In the genomic region with DNA sequence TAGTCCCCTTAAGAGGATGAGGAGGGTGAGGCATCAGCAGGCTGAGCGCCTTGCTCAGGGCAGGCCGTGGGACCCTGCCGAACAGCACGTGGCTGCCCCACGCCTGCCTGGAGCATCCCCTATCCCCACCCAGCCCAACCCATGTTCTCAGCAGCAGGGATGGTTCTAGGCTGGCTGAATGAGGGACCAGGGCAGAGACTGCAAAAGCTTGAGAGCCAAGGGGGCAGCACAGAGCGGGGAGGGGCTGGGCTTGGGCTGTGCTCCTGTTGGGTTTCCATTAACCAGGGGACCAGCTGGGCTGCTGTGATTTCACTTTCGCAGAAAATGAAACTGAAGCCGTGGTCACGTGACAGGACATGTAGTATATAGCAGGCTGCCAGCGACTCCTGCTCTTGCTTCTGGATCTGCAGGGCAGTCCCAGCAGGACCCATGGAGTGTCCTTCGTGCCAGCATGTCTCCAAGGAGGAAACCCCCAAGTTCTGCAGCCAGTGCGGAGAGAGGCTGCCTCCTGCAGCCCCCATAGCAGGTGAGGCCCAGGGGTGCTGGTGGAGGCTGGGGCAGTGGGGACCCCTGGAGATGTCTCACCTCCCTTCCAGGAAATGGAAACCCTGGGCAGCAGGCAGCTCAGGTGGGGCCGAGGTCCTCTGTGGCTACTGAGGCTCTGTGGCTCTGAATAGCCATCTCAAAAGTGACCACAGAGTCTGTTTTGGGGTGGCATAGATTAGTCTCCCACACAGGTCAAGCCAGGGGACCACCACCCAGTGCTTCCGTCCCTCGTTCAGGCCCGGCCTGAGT, we compare ENCODE assay signal across 1 cellular context.
A peak's percentile ranks its signal among the peaks of the same experiment; 100 is the strongest.
TF ChIP-seq lines count a peak whose summit lies in the region.

No MANE protein-coding gene starts in this region.

TF ChIP-seq in GM12878, 131 proteins besides CTCF, POLR2A, EP300 and RAD21 (continued from another document and continues in another):
- TF ChIP-seq MLLT1 (IDR thresholded peaks at IDR 0.05) (peak; percentile 82), GATAD2B (conservative IDR thresholded peaks at IDR 0.05; ENCODE audit: low read depth) (peak; percentile 55; the same call in 1 of the 2 replicates), SMARCA5 (IDR thresholded peaks at IDR 0.05) (no peak), RCOR1 (conservative IDR thresholded peaks at IDR 0.05; ENCODE audit: low read depth, low read length) (0 out of 2 replicates have a peak, but pooled peaks have one; percentile 37), ZSCAN29 (IDR thresholded peaks at IDR 0.05) (no peak), HDAC6 (IDR thresholded peaks at IDR 0.05; ENCODE audit: unreplicated experiment) (no peak), PAX5 (IDR thresholded peaks at IDR 0.05; ENCODE audit: borderline replicate concordance, low read depth, low read length) (peak; percentile 25; the same call in 1 of the 2 replicates), ZNF622 (IDR thresholded peaks at IDR 0.05) (no peak), MYB (IDR thresholded peaks at IDR 0.05; ENCODE audit: borderline replicate concordance, low read depth, low read length) (no peak), YY1 (IDR thresholded peaks at IDR 0.05; ENCODE audit: low read depth, low read length) (peak; percentile 48; the same call in 1 of the 2 replicates), ATF7 (IDR thresholded peaks at IDR 0.05; ENCODE audit: low read depth) (peak; percentile 57), EGR1 (IDR thresholded peaks at IDR 0.05; ENCODE audit: borderline replicate concordance in 1 of 2, low read depth in 2 of 2, low read length in 2 of 2) (no peak), STAT1 (conservative IDR thresholded peaks at IDR 0.05) (0 out of 2 replicates have a peak, but pooled peaks have one; percentile 30), CEBPB (IDR thresholded peaks at IDR 0.05; ENCODE audit: borderline replicate concordance in 1 of 2, low read depth in 2 of 2, low read length in 2 of 2) (no peak), HDAC2 (IDR thresholded peaks at IDR 0.05) (no peak), HCFC1 (IDR thresholded peaks at IDR 0.05; ENCODE audit: low read length) (0 out of 2 replicates have a peak, but pooled peaks have one; percentile 13), CHD2 (IDR thresholded peaks at IDR 0.05; ENCODE audit: borderline replicate concordance, low read depth, low read length) (peak; percentile 72), BRCA1 (IDR thresholded peaks at IDR 0.05; ENCODE audit: low read depth, low read length) (no peak), TARDBP (IDR thresholded peaks at IDR 0.05; ENCODE audit: borderline replicate concordance) (no peak), RBBP5 (conservative IDR thresholded peaks at IDR 0.05) (no peak), CBX3 (IDR thresholded peaks at IDR 0.05; ENCODE audit: borderline replicate concordance, low read depth) (no peak), RAD51 (IDR thresholded peaks at IDR 0.05) (peak; percentile 99), NR2C2 (IDR thresholded peaks at IDR 0.05; ENCODE audit: borderline replicate concordance, control insufficient read depth, insufficient read length, low read depth) (no peak), MTA2 (IDR thresholded peaks at IDR 0.05; ENCODE audit: low read depth) (no peak), GABPA (IDR thresholded peaks at IDR 0.05; ENCODE audit: low read depth) (no peak), ZNF687 (IDR thresholded peaks at IDR 0.05) (no peak), SMAD5 (IDR thresholded peaks at IDR 0.05; ENCODE audit: low read depth) (no peak), PRDM15 (CRISPR knock-in tag; IDR thresholded peaks at IDR 0.05) (peak; percentile 91), YBX1 (IDR thresholded peaks at IDR 0.05) (no peak), PAX8 (IDR thresholded peaks at IDR 0.05) (no peak), CREB1 (IDR thresholded peaks at IDR 0.05; ENCODE audit: low read depth) (peak; percentile 37; the same call in 1 of the 2 replicates), TBL1XR1 (IDR thresholded peaks at IDR 0.05; ENCODE audit: low read depth, low read length) (peak; percentile 90), ESRRA (IDR thresholded peaks at IDR 0.05; ENCODE audit: low read length) (no peak), TCF7 (IDR thresholded peaks at IDR 0.05; ENCODE audit: borderline replicate concordance) (no peak), NFIC (IDR thresholded peaks at IDR 0.05; ENCODE audit: low read depth, low read length) (no peak), ZBED1 (IDR thresholded peaks at IDR 0.05; ENCODE audit: borderline replicate concordance) (no peak; the same call in 1 of the 2 replicates)
- TF ChIP-seq, protein P1, sequence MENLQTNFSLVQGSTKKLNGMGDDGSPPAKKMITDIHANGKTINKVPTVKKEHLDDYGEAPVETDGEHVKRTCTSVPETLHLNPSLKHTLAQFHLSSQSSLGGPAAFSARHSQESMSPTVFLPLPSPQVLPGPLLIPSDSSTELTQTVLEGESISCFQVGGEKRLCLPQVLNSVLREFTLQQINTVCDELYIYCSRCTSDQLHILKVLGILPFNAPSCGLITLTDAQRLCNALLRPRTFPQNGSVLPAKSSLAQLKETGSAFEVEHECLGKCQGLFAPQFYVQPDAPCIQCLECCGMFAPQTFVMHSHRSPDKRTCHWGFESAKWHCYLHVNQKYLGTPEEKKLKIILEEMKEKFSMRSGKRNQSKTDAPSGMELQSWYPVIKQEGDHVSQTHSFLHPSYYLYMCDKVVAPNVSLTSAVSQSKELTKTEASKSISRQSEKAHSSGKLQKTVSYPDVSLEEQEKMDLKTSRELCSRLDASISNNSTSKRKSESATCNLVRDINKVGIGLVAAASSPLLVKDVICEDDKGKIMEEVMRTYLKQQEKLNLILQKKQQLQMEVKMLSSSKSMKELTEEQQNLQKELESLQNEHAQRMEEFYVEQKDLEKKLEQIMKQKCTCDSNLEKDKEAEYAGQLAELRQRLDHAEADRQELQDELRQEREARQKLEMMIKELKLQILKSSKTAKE (IDR thresholded peaks at IDR 0.05; ENCODE audit: low read depth, poor library complexity, severe bottlenecking), result no peak
- TF ChIP-seq, protein P2, sequence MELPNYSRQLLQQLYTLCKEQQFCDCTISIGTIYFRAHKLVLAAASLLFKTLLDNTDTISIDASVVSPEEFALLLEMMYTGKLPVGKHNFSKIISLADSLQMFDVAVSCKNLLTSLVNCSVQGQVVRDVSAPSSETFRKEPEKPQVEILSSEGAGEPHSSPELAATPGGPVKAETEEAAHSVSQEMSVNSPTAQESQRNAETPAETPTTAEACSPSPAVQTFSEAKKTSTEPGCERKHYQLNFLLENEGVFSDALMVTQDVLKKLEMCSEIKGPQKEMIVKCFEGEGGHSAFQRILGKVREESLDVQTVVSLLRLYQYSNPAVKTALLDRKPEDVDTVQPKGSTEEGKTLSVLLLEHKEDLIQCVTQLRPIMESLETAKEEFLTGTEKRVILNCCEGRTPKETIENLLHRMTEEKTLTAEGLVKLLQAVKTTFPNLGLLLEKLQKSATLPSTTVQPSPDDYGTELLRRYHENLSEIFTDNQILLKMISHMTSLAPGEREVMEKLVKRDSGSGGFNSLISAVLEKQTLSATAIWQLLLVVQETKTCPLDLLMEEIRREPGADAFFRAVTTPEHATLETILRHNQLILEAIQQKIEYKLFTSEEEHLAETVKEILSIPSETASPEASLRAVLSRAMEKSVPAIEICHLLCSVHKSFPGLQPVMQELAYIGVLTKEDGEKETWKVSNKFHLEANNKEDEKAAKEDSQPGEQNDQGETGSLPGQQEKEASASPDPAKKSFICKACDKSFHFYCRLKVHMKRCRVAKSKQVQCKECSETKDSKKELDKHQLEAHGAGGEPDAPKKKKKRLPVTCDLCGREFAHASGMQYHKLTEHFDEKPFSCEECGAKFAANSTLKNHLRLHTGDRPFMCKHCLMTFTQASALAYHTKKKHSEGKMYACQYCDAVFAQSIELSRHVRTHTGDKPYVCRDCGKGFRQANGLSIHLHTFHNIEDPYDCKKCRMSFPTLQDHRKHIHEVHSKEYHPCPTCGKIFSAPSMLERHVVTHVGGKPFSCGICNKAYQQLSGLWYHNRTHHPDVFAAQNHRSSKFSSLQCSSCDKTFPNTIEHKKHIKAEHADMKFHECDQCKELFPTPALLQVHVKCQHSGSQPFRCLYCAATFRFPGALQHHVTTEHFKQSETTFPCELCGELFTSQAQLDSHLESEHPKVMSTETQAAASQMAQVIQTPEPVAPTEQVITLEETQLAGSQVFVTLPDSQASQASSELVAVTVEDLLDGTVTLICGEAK (IDR thresholded peaks at IDR 0.05; ENCODE audit: borderline replicate concordance), result no peak
- TF ChIP-seq, protein P3, sequence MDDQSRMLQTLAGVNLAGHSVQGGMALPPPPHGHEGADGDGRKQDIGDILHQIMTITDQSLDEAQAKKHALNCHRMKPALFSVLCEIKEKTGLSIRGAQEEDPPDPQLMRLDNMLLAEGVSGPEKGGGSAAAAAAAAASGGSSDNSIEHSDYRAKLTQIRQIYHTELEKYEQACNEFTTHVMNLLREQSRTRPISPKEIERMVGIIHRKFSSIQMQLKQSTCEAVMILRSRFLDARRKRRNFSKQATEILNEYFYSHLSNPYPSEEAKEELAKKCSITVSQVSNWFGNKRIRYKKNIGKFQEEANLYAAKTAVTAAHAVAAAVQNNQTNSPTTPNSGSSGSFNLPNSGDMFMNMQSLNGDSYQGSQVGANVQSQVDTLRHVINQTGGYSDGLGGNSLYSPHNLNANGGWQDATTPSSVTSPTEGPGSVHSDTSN (IDR thresholded peaks at IDR 0.05; ENCODE audit: insufficient replicate concordance, low read depth, low read length), result peak; percentile 46
- TF ChIP-seq, protein P4, sequence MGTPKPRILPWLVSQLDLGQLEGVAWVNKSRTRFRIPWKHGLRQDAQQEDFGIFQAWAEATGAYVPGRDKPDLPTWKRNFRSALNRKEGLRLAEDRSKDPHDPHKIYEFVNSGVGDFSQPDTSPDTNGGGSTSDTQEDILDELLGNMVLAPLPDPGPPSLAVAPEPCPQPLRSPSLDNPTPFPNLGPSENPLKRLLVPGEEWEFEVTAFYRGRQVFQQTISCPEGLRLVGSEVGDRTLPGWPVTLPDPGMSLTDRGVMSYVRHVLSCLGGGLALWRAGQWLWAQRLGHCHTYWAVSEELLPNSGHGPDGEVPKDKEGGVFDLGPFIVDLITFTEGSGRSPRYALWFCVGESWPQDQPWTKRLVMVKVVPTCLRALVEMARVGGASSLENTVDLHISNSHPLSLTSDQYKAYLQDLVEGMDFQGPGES (IDR thresholded peaks at IDR 0.05), result no peak
